1 cellular context compared by ENCODE assay signal in genomic region chr19:6862673-6863078, GRCh38.
TF ChIP-seq lines count a peak whose summit lies in the region.

No MANE protein-coding gene starts in this region.

TF ChIP-seq in HepG2, 621 proteins besides CTCF, POLR2A, EP300 and RAD21 (continued from another document):
- TF ChIP-seq AHDC1 (CRISPR knock-in tag; IDR thresholded peaks at IDR 0.05; ENCODE audit: borderline replicate concordance) (no peak), RCOR2 (CRISPR knock-in tag; IDR thresholded peaks at IDR 0.05) (0 out of 2 replicates have a peak, but pooled peaks have one; percentile 26), NCOA1 (CRISPR knock-in tag; IDR thresholded peaks at IDR 0.05) (no peak), ZMYM4 (CRISPR knock-in tag; IDR thresholded peaks at IDR 0.05) (0 out of 2 replicates have a peak, but pooled peaks have one; percentile 31), XRCC5 (optimal IDR thresholded peaks at IDR 0.05; ENCODE audit: low read length) (peak; percentile 67), LRRFIP1 (CRISPR knock-in tag; conservative IDR thresholded peaks at IDR 0.05) (no peak), ZNF343 (CRISPR knock-in tag; IDR thresholded peaks at IDR 0.05) (no peak), FOXA3 (CRISPR knock-in tag; IDR thresholded peaks at IDR 0.05) (no peak), ETS1 (CRISPR knock-in tag; IDR thresholded peaks at IDR 0.05) (no peak), ZNF775 (CRISPR knock-in tag; IDR thresholded peaks at IDR 0.05; ENCODE audit: borderline replicate concordance) (no peak), ZNF543 (CRISPR knock-in tag; IDR thresholded peaks at IDR 0.05) (no peak), LCORL (IDR thresholded peaks at IDR 0.05) (no peak), LCORL (CRISPR knock-in tag; IDR thresholded peaks at IDR 0.05) (peak; percentile 49; the same call in 1 of the 2 replicates), MXD3 (CRISPR knock-in tag; IDR thresholded peaks at IDR 0.05) (no peak), ZNF253 (CRISPR knock-in tag; IDR thresholded peaks at IDR 0.05; ENCODE audit: borderline replicate concordance) (no peak), BCL6 (CRISPR knock-in tag; IDR thresholded peaks at IDR 0.05) (0 out of 2 replicates have a peak, but pooled peaks have one; percentile 13), FOSL2 (CRISPR knock-in tag; IDR thresholded peaks at IDR 0.05) (peak; percentile 39; the same call in 1 of the 2 replicates), ZNF33A (CRISPR knock-in tag; IDR thresholded peaks at IDR 0.05; ENCODE audit: borderline replicate concordance) (no peak), ZNF704 (CRISPR knock-in tag; IDR thresholded peaks at IDR 0.05; ENCODE audit: borderline replicate concordance) (no peak), KLF9 (CRISPR knock-in tag; IDR thresholded peaks at IDR 0.05; ENCODE audit: low read depth) (no peak), SMC3 (IDR thresholded peaks at IDR 0.05; ENCODE audit: low read length) (peak; percentile 55), ZNF496 (CRISPR knock-in tag; IDR thresholded peaks at IDR 0.05; ENCODE audit: insufficient replicate concordance) (no peak)
- TF ChIP-seq, protein P1, sequence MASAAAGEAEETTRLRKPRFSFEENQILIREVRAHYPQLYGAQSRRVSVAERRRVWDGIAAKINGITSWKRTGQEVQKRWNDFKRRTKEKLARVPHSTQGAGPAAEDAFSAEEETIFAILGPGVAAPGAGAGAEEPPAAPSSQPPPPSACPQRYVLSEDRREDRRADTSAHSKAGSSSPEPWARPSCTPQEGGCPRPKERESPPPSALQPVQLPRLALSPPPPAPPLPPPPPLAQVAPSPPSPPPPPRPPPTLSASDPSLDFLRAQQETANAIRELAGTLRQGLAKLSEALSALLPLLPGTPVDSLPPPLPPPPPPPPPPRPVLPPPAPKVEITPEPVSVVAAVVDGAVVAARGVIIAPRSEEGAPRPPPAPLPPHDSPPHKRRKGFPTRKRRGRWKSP (CRISPR knock-in tag; IDR thresholded peaks at IDR 0.05): peak; percentile 51; the same call in 1 of the 2 replicates
- TF ChIP-seq, protein P2, sequence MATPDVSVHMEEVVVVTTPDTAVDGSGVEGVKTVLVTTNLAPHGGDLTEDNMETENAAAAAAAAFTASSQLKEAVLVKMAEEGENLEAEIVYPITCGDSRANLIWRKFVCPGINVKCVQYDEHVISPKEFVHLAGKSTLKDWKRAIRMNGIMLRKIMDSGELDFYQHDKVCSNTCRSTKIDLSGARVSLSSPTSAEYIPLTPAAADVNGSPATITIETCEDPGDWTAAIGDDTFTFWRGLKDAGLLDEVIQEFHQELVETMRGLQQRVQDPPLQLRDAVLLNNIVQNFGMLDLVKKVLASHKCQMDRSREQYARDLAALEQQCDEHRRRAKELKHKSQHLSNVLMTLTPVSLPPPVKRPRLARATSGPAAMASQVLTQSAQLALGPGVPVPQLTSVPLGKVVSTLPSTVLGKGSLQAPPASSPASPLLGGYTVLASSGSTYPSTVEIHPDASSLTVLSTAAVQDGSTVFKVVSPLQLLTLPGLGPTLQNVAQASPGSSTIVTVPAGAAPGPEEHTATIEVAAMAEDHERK (CRISPR knock-in tag; IDR thresholded peaks at IDR 0.05; ENCODE audit: low read depth): no peak
- TF ChIP-seq, protein P3, sequence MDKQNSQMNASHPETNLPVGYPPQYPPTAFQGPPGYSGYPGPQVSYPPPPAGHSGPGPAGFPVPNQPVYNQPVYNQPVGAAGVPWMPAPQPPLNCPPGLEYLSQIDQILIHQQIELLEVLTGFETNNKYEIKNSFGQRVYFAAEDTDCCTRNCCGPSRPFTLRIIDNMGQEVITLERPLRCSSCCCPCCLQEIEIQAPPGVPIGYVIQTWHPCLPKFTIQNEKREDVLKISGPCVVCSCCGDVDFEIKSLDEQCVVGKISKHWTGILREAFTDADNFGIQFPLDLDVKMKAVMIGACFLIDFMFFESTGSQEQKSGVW (CRISPR knock-in tag; IDR thresholded peaks at IDR 0.05; ENCODE audit: borderline replicate concordance): no peak
- TF ChIP-seq, protein P4, sequence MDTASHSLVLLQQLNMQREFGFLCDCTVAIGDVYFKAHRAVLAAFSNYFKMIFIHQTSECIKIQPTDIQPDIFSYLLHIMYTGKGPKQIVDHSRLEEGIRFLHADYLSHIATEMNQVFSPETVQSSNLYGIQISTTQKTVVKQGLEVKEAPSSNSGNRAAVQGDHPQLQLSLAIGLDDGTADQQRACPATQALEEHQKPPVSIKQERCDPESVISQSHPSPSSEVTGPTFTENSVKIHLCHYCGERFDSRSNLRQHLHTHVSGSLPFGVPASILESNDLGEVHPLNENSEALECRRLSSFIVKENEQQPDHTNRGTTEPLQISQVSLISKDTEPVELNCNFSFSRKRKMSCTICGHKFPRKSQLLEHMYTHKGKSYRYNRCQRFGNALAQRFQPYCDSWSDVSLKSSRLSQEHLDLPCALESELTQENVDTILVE (CRISPR knock-in tag; IDR thresholded peaks at IDR 0.05): 0 out of 2 replicates have a peak, but pooled peaks have one; percentile 6
TF ChIP-seq in HepG2: peak in this region for 40.
